Comparison of ENCODE assay signal across 18 cellular contexts in the genomic region with DNA sequence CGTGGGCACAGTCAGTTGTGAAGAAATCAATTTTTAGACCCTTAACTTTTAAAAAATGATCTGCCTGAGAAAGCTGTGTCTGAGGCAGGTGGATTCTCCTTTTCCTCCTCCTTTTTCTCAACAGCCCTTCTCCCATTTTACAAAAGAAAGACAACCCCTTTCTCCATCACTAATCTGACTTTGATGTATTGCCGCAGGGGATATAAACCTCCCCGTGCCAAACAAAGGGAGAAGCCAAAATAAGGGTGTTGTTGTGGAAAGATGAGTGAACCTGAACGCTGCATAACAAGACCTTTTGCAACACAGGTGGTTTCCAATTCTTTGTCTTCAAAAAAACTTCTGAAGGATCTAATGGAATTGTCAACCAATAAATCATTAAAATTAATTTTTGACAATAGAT. TPM values are rescaled to one million over a fixed set of nuclear protein-coding genes. Genes with fewer than 3 reads are reported as not detected.
A peak's percentile ranks its signal among the peaks of the same experiment; 100 is the strongest.
DNase-seq lines count a peak whose midpoint lies in the region; ATAC-seq and TF ChIP-seq lines count a peak whose summit lies in the region.
"Had no signal": no experiment of that assay in that cellular context is flagged by ENCODE, and none has a peak within 500 bp of the region (broad histone marks: within the 10 kb centered on the region; RNA-seq: fewer than 3 reads in every experiment).

No MANE protein-coding gene starts in this region.

- H3K4me2 ChIP-seq in parathyroid adenoma (ENCODE audit: low read length): peak overlapping the region; percentile 31
- H3K4me2 ChIP-seq: BLaER1, GM23338 had no signal

- H3K4me1 ChIP-seq in HUES48 (ENCODE audit: control insufficient read depth, insufficient read depth, low read length) (peaks cover 5% of the 10 kb centered on the region), parathyroid adenoma (no peaks in the 10 kb centered on the region)

- H3K27me3 ChIP-seq in HUES48 (ENCODE audit: control insufficient read depth, insufficient read depth, low read length) (peaks cover 1% of the 10 kb centered on the region; the same call in 1 of the 2 replicates), parathyroid adenoma (ENCODE audit: control insufficient read depth, insufficient read depth, low read length) (no peaks in the 10 kb centered on the region)

- DNase-seq in NCI-H748 (lab: John Stamatoyannopoulos, UW; ENCODE audit: unreplicated experiment) (peak; percentile 8), NCI-H748 treated with DMSO at 0.1 percent for 48 hours (lab: John Stamatoyannopoulos, UW) (no peak), NCI-H82 treated with DMSO at 0.1 percent for 48 hours (lab: John Stamatoyannopoulos, UW; ENCODE audit: unreplicated experiment) (peak; percentile 20), ureter (ENCODE audit: low spot score) (no peak), DMS 273 treated with DMSO at 0.1 percent for 48 hours (lab: John Stamatoyannopoulos, UW) (no peak)
- DNase-seq: 8988T; Calu3; CD8-positive, alpha-beta T cell; DMS53; DND-41; EL; KG1 had no signal

- no peak for TF ChIP-seq CTCF in parathyroid adenoma (IDR thresholded peaks at IDR 0.05)

- no peaks in the 10 kb centered on the region for H3K9me3 ChIP-seq in HUES48 (ENCODE audit: control insufficient read depth, insufficient read depth, low read length)
- H3K9me3 ChIP-seq in parathyroid adenoma (ENCODE audit: control insufficient read depth, low read length): no peaks in the 10 kb centered on the region
- H3K9me3 ChIP-seq: BLaER1 had no signal

- no peak for ATAC-seq in GM18517 (IDR thresholded peaks at IDR 0.05; ENCODE audit: unreplicated experiment)
- ATAC-seq: CD8-positive, alpha-beta T cell; GM23338 had no signal

- H3K9ac ChIP-seq in HUES48 (ENCODE audit: low read depth, low read length): no peak overlapping the region
- H3K9ac ChIP-seq in parathyroid adenoma: no peak overlapping the region
- H3K9ac ChIP-seq: BLaER1 had no signal

- no peak overlapping the region for H2AFZ ChIP-seq in parathyroid adenoma
- H2AFZ ChIP-seq: GM23338 had no signal

- H3K4me3 ChIP-seq in HUES48 (ENCODE audit: low read depth, low read length) (peak overlapping the region; percentile 33; the same call in 1 of the 2 replicates), parathyroid adenoma (ENCODE audit: low read depth, low read length) (peak overlapping the region; percentile 11)
- H3K4me3 ChIP-seq: BLaER1, GM23338 had no signal

- H3K79me2 ChIP-seq in parathyroid adenoma: no peaks in the 10 kb centered on the region

- H3K36me3 ChIP-seq in HUES48 (ENCODE audit: control insufficient read depth, insufficient read depth, low read length) (no peaks in the 10 kb centered on the region), parathyroid adenoma (ENCODE audit: control insufficient read depth, insufficient read depth, low read length) (no peaks in the 10 kb centered on the region)
- H3K36me3 ChIP-seq: BLaER1 had no signal

- H3K27ac ChIP-seq in HUES48 (ENCODE audit: low read depth, low read length) (peak overlapping the region; percentile 66), parathyroid adenoma (no peak overlapping the region)
- H3K27ac ChIP-seq: BLaER1, HL-60 had no signal

RNA-seq across cellular contexts. Expression of a gene that starts 8.4 kb away (rescaled TPM):
- 248 TPM for total RNA-seq in ureter

Comparison
In these comparisons a context has a peak if more than half of its experiments do, and no peak if none do; other contexts are left out.
1. DNase-seq: peak in NCI-H748 (single experiment) and NCI-H82 treated with DMSO at 0.1 percent for 48 hours (single experiment); none in NCI-H748 treated with DMSO at 0.1 percent for 48 hours (single experiment), ureter (single experiment) and DMS 273 treated with DMSO at 0.1 percent for 48 hours (single experiment).